Comparison of ENCODE assay signal across 16 cellular contexts in the genomic region with DNA sequence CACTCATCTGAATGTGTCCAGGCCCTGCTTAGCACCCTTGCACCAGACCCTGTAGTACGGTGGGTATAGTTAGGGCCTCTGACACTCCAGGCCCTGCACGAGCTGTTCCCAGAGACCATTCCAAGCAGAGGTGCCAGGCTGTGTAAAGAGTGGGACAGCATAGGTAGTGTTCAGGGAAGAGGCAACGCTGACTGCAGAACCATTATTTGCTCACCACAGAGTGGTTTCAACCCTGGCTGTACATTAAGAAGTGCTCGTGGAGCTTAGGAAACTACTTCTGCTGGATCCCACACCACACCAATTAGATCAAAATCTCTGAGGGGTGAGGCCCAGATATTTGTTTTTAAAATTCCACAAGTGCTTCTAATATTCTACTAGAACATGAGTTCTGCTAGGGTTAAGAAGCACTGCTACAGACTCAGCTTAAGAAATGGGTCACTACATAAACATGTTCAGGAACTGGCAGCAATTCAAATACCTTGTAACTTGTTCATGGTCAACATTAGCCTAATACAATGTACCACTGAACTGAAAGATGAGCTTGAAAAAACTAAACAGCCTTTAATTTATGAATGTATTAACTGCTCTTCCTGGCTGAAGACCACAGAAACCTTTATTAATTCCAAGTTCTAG.
DNase-seq lines count a peak whose midpoint lies in the region; ATAC-seq, FAIRE-seq and TF ChIP-seq lines count a peak whose summit lies in the region.
"Had no signal": no experiment of that assay in that cellular context is flagged by ENCODE, and none has a peak within 500 bp of the region (broad histone marks: within the 10 kb centered on the region; RNA-seq: fewer than 3 reads in every experiment).

No MANE protein-coding gene starts in this region.

- H3K27ac ChIP-seq in lower lobe of right lung, result peak overlapping the region; percentile 36
- peak overlapping the region; percentile 50 for H3K27ac ChIP-seq in vagina
- H3K27ac ChIP-seq in endodermal cell (ENCODE audit: low read depth, low read length), result no peak overlapping the region
- H3K27ac ChIP-seq: 22Rv1, testis had no signal

- H3K36me3 ChIP-seq in lower lobe of right lung, result no peaks in the 10 kb centered on the region
- H3K36me3 ChIP-seq in vagina, result no peaks in the 10 kb centered on the region
- no peaks in the 10 kb centered on the region for H3K36me3 ChIP-seq in endodermal cell (ENCODE audit: control insufficient read depth, insufficient read depth, low read length)

- H3K4me1 Mint-ChIP-seq in endodermal cell, result peaks cover 2% of the 10 kb centered on the region
- peaks cover 3% of the 10 kb centered on the region for H3K4me1 Mint-ChIP-seq in activated CD8-positive, alpha-beta T cell treated with anti-CD3 and anti-CD28 coated beads, Interleukin-2, amount 10 ng/mL, durations not matched to agents 7 days and 5 days (ENCODE audit: low read depth)
- H3K4me1 Mint-ChIP-seq: activated naive CD4-positive, alpha-beta T cell treated with anti-CD3 and anti-CD28 coated beads, Interleukin-2, amount 10 ng/mL, durations not matched to agents 7 days and 5 days had no signal

- intact Hi-C loops in lower lobe of right lung (cut with DNase I), result no loop called here
- intact Hi-C loops in vagina (cut with DNase I), result no loop called here

- TF ChIP-seq CTCF in lower lobe of right lung (IDR thresholded peaks at IDR 0.05) (no peak), vagina (IDR thresholded peaks at IDR 0.05) (no peak), endodermal cell (conservative IDR thresholded peaks at IDR 0.05) (no peak)

- H3K27me3 ChIP-seq in lower lobe of right lung (ENCODE audit: low read depth) (no peaks in the 10 kb centered on the region), vagina (no peaks in the 10 kb centered on the region), endodermal cell (ENCODE audit: control insufficient read depth, insufficient read depth, low read length, poor library complexity, severe bottlenecking) (no peaks in the 10 kb centered on the region)
- H3K27me3 ChIP-seq: testis had no signal

- H3K9ac ChIP-seq in endodermal cell (ENCODE audit: extremely low read depth, low read length, poor library complexity, severe bottlenecking), result no peak overlapping the region

- peak; percentile 70 to 83 for ATAC-seq in lower lobe of right lung
- ATAC-seq in activated CD8-positive, alpha-beta T cell treated with anti-CD3 and anti-CD28 coated beads, Interleukin-2, amount 10 ng/mL, durations not matched to agents 7 days and 5 days, result no peak
- ATAC-seq: K562 had no signal

- no peaks in the 10 kb centered on the region for H3K27me3 Mint-ChIP-seq in endodermal cell (ENCODE audit: insufficient read depth)
- H3K27me3 Mint-ChIP-seq in activated CD8-positive, alpha-beta T cell treated with anti-CD3 and anti-CD28 coated beads, Interleukin-2, amount 10 ng/mL, durations not matched to agents 7 days and 5 days (ENCODE audit: low read depth), result peaks cover 26% of the 10 kb centered on the region

- H3K27ac Mint-ChIP-seq in endodermal cell, result no peak overlapping the region
- no peak overlapping the region for H3K27ac Mint-ChIP-seq in activated CD8-positive, alpha-beta T cell treated with anti-CD3 and anti-CD28 coated beads, Interleukin-2, amount 10 ng/mL, durations not matched to agents 7 days and 5 days
- H3K27ac Mint-ChIP-seq: activated naive CD4-positive, alpha-beta T cell treated with anti-CD3 and anti-CD28 coated beads, Interleukin-2, amount 10 ng/mL, durations not matched to agents 7 days and 5 days; T-helper 2 cell treated with Interferon-gamma antibody and Interleukin-4, amounts not matched to agents 5 μg/mL and 100 μg/mL, for 36 hours had no signal

- no peak for TF ChIP-seq POLR2A in vagina (IDR thresholded peaks at IDR 0.05)

- H3K4me3 Mint-ChIP-seq in endodermal cell, result no peak overlapping the region
- no peak overlapping the region for H3K4me3 Mint-ChIP-seq in activated CD8-positive, alpha-beta T cell treated with anti-CD3 and anti-CD28 coated beads, Interleukin-2, amount 10 ng/mL, durations not matched to agents 7 days and 5 days
- H3K4me3 Mint-ChIP-seq: activated naive CD4-positive, alpha-beta T cell treated with anti-CD3 and anti-CD28 coated beads, Interleukin-2, amount 10 ng/mL, durations not matched to agents 7 days and 5 days; T-helper 2 cell treated with Interferon-gamma antibody and Interleukin-4, amounts not matched to agents 5 μg/mL and 100 μg/mL, for 36 hours had no signal

- peak; percentile 86 for FAIRE-seq in endometrium (lab: Jason Lieb, UNC)
- FAIRE-seq: K562 had no signal

- no peaks in the 10 kb centered on the region for H3K9me3 Mint-ChIP-seq in endodermal cell
- no peaks in the 10 kb centered on the region for H3K9me3 Mint-ChIP-seq in activated CD8-positive, alpha-beta T cell treated with anti-CD3 and anti-CD28 coated beads, Interleukin-2, amount 10 ng/mL, durations not matched to agents 7 days and 5 days (ENCODE audit: insufficient read depth)
- H3K9me3 Mint-ChIP-seq: activated naive CD4-positive, alpha-beta T cell treated with anti-CD3 and anti-CD28 coated beads, Interleukin-2, amount 10 ng/mL, durations not matched to agents 7 days and 5 days; T-helper 2 cell treated with Interferon-gamma antibody and Interleukin-4, amounts not matched to agents 5 μg/mL and 100 μg/mL, for 36 hours had no signal

- no peaks in the 10 kb centered on the region for H3K36me3 Mint-ChIP-seq in endodermal cell (ENCODE audit: low read depth)
- H3K36me3 Mint-ChIP-seq in activated CD8-positive, alpha-beta T cell treated with anti-CD3 and anti-CD28 coated beads, Interleukin-2, amount 10 ng/mL, durations not matched to agents 7 days and 5 days (ENCODE audit: low read depth), result no peaks in the 10 kb centered on the region
- H3K36me3 Mint-ChIP-seq: activated naive CD4-positive, alpha-beta T cell treated with anti-CD3 and anti-CD28 coated beads, Interleukin-2, amount 10 ng/mL, durations not matched to agents 7 days and 5 days had no signal

- DNase-seq in NCI-H2196 (lab: John Stamatoyannopoulos, UW; ENCODE audit: unreplicated experiment), result peak; percentile 18
- DNase-seq in NCI-H2196 treated with DMSO at 0.1 percent for 48 hours (lab: John Stamatoyannopoulos, UW; ENCODE audit: unreplicated experiment), result no peak
- no peak for DNase-seq in lower lobe of right lung
- no peak for DNase-seq in vagina (ENCODE audit: extremely low spot score in 2 of 2)
- no peak for DNase-seq in NCI-H1694 (lab: John Stamatoyannopoulos, UW)
- no peak for DNase-seq in endodermal cell
- no peak for DNase-seq in activated CD8-positive, alpha-beta T cell treated with anti-CD3 and anti-CD28 coated beads, Interleukin-2, amount 10 ng/mL, durations not matched to agents 7 days and 5 days
- DNase-seq: activated naive CD4-positive, alpha-beta T cell treated with anti-CD3 and anti-CD28 coated beads, Interleukin-2, amount 10 ng/mL, durations not matched to agents 7 days and 5 days; DMS79; NCI-H2029 treated with DMSO at 0.1 percent for 48 hours; OCI-M1; testis had no signal

- POLR2A ChIA-PET in activated CD8-positive, alpha-beta T cell treated with anti-CD3 and anti-CD28 coated beads, Interleukin-2, amount 10 ng/mL, durations not matched to agents 7 days and 5 days (lab: Charles Lee), result no interaction called here

- H3K4me3 ChIP-seq in lower lobe of right lung, result no peak overlapping the region
- H3K4me3 ChIP-seq in vagina, result no peak overlapping the region
- H3K4me3 ChIP-seq in endodermal cell (ENCODE audit: low read length), result no peak overlapping the region
- H3K4me3 ChIP-seq: K562, testis had no signal

- H3K4me1 ChIP-seq in lower lobe of right lung, result peaks cover 9% of the 10 kb centered on the region
- H3K4me1 ChIP-seq in vagina, result peaks cover 23% of the 10 kb centered on the region
- H3K4me1 ChIP-seq in endodermal cell (ENCODE audit: control insufficient read depth, insufficient read depth, low read length), result no peaks in the 10 kb centered on the region
- H3K4me1 ChIP-seq: testis had no signal

- H3K9me3 ChIP-seq in lower lobe of right lung, result no peaks in the 10 kb centered on the region
- no peaks in the 10 kb centered on the region for H3K9me3 ChIP-seq in vagina
- H3K9me3 ChIP-seq in endodermal cell (ENCODE audit: control insufficient read depth, low read length), result no peaks in the 10 kb centered on the region
- H3K9me3 ChIP-seq: testis had no signal

- CTCF ChIA-PET in activated CD8-positive, alpha-beta T cell treated with anti-CD3 and anti-CD28 coated beads, Interleukin-2, amount 10 ng/mL, durations not matched to agents 7 days and 5 days (lab: Charles Lee), result interaction anchor here (0.7 kb wide), 1 partner anchor 345 kb away, joined by 3 read pairs; no protein-coding TSS in a partner anchor

- 82 to 97% methylated on average over 1 to 4 of the region's 4 CpGs for WGBS in endodermal cell (ENCODE audit: insufficient coverage in 1 of 2, insufficient read length in 1 of 2), 2 experiments
